ENCODE assay signal across 8 cellular contexts in genomic region chr19:38683393-38684077, GRCh38. TPM values are rescaled to one million over a fixed set of nuclear protein-coding genes. Genes with fewer than 3 reads are reported as not detected.
DNase-seq lines count a peak whose midpoint lies in the region; ATAC-seq, FAIRE-seq and TF ChIP-seq lines count a peak whose summit lies in the region.

No MANE protein-coding gene starts in this region.

- H3K9me3 ChIP-seq in muscle layer of duodenum (ENCODE audit: control insufficient read depth in 1 of 2, low read length in 2 of 2) (no peaks in the 10 kb centered on the region), suprapubic skin (no peaks in the 10 kb centered on the region)

- H3K27ac ChIP-seq in epithelial cell of prostate: peak overlapping the region; percentile 100
- peak overlapping the region; percentile 94 for H3K27ac ChIP-seq in muscle layer of duodenum (ENCODE audit: low read length)
- peak overlapping the region; percentile 90 for H3K27ac ChIP-seq in suprapubic skin

- TF ChIP-seq POLR2A in GM12891 (IDR thresholded peaks at IDR 0.05; ENCODE audit: low read depth, low read length): no peak
- TF ChIP-seq POLR2A in suprapubic skin (IDR thresholded peaks at IDR 0.05): no peak

- H3K27me3 ChIP-seq in muscle layer of duodenum (ENCODE audit: low read depth, low read length) (no peaks in the 10 kb centered on the region), suprapubic skin (no peaks in the 10 kb centered on the region)

- no peak for DNase-seq in GM12891 (ENCODE audit: insufficient read length, low spot score)
- DNase-seq in NCI-H460 (ENCODE audit: extremely low read depth, low read depth): peak; percentile 75
- DNase-seq in activated CD8-positive, alpha-beta memory T cell treated with anti-CD3 and anti-CD28 coated beads for 4 hours (ENCODE audit: low read depth in 2 of 2): peak; percentile 30 to 42
- peak; percentile 98 for DNase-seq in epithelial cell of prostate (ENCODE audit: low read depth, low spot score)
- peak in 1 of 2 donors; percentile 90 for DNase-seq in suprapubic skin (ENCODE audit: low spot score in 2 of 2)

- ATAC-seq in GM19351 (IDR thresholded peaks at IDR 0.05; ENCODE audit: unreplicated experiment): no peak
- ATAC-seq in GM19023 (IDR thresholded peaks at IDR 0.05; ENCODE audit: unreplicated experiment): no peak

- H3K4me1 ChIP-seq in muscle layer of duodenum (ENCODE audit: control insufficient read depth in 1 of 2, insufficient read depth in 2 of 2, low read length in 2 of 2): peaks cover 54 to 56% of the 10 kb centered on the region in 2 donors
- peaks cover 93% of the 10 kb centered on the region for H3K4me1 ChIP-seq in suprapubic skin

- H3K36me3 ChIP-seq in muscle layer of duodenum (ENCODE audit: control insufficient read depth in 1 of 2, insufficient read depth in 2 of 2, low read length in 2 of 2): peaks cover 6 to 28% of the 10 kb centered on the region in 2 donors
- H3K36me3 ChIP-seq in suprapubic skin: no peaks in the 10 kb centered on the region

- WGBS in suprapubic skin: 33% methylated on average over 9 of the region's 10 CpGs

- peak overlapping the region in 1 of 2 donors; percentile 2 for H3K4me3 ChIP-seq in muscle layer of duodenum (ENCODE audit: low read depth in 1 of 2, low read length in 2 of 2)
- no peak overlapping the region for H3K4me3 ChIP-seq in suprapubic skin

- no peak for TF ChIP-seq CTCF in suprapubic skin (IDR thresholded peaks at IDR 0.05)

- no peak for TF ChIP-seq EP300 in suprapubic skin (IDR thresholded peaks at IDR 0.05)

- peak; percentile 63 for FAIRE-seq in GM12891 (lab: Jason Lieb, UNC)

TF ChIP-seq in GM12891, 5 proteins besides CTCF, POLR2A, EP300 and RAD21:
- TF ChIP-seq PAX5 (IDR thresholded peaks at IDR 0.05; ENCODE audit: insufficient read depth, low read length, severe bottlenecking) (no peak), TAF1 (IDR thresholded peaks at IDR 0.05; ENCODE audit: low read depth, low read length) (no peak), SPI1 (IDR thresholded peaks at IDR 0.05; ENCODE audit: low read depth, low read length) (no peak), POLR2AphosphoS5 (IDR thresholded peaks at IDR 0.05; ENCODE audit: low read depth, low read length) (no peak), POU2F2 (IDR thresholded peaks at IDR 0.05; ENCODE audit: low read depth, low read length) (no peak)

RNA-seq across cellular contexts. Expression of gene ACTN4, which starts 36.1 kb away (rescaled TPM):
- 122 TPM for polyA plus RNA-seq in GM12891 (2012; ENCODE audit: low read depth, missing spikeins)
- 145 and 155 TPM in 2 replicates for total RNA-seq in NCI-H460 (2014; rRNA removed; shearing (Covaris generic))
- polyA plus RNA-seq in NCI-H460 (2014; cell fraction: nucleus; rRNA removed): 515 and 673 TPM in 2 replicates
- total RNA-seq in suprapubic skin: 100 to 1,000 TPM; 475 to 520 (median 507) TPM
